12 cellular contexts compared by ENCODE assay signal in the genomic region with DNA sequence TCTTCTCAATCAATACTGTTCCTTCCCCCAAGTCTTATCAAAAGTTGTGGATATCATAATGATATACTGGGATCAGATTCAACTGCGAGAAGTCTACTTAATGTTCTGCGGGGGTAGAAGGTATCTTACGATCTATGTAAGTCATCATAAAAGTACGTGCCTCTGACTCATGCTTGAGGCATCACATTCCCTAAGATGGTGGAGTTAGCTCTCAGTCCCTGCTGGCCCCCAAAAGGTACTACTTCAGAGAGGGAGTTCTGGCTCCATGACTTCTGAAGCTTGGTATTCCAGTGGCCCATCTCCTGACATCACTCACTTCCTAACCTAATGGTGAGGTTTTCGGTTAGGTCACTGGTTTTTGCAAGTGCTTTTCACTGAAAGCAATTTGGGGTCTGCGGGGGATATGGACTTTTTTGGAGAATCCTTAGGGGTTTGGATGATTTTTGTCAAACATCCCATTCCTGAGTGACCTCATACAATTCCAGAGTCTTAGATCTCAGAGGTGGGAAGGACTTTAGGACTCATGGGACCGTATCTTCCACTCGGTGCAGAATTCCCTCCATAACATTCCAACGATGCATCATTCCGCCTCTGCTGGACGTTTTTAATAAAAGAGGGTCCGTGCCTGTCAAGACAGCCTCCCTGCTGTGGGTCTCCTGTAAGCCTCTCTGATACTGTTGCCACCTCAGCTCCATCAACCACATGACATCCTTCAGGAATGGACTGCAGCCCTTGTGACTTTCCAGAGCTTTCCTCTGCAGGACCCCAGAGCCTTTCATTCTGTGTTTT.
DNase-seq lines count a peak whose midpoint lies in the region; TF ChIP-seq lines count a peak whose summit lies in the region.
"Had no signal": no experiment of that assay in that cellular context is flagged by ENCODE, and none has a peak within 500 bp of the region (broad histone marks: within the 10 kb centered on the region; RNA-seq: fewer than 3 reads in every experiment).

No MANE protein-coding gene starts in this region.

- intact Hi-C loops in mammary epithelial cell (cut with micrococcal nuclease): no loop called here
- intact Hi-C loops in activated CD4-positive, alpha-beta memory T cell treated with anti-CD3 and anti-CD28 coated beads for 36 hours (cut with micrococcal nuclease): no loop called here

- dilution Hi-C loops in mammary epithelial cell (cut with HindIII; ENCODE audit: low sequenced_read_pairs): no loop called here

- no peaks in the 10 kb centered on the region for H3K36me3 ChIP-seq in mammary epithelial cell (ENCODE audit: insufficient read depth, low read length)

- peaks cover 15% of the 10 kb centered on the region for H3K9me3 ChIP-seq in mammary epithelial cell (replicated peaks; ENCODE audit: insufficient read depth, low read length)

- in situ Hi-C loops in mammary epithelial cell (cut with MboI; ENCODE audit: low sequenced_read_pairs in 2 of 2): no loop called here
- in situ Hi-C loops in GM13977 (cut with MboI; ENCODE audit: low pct_unique_long_range_greater_than_20kb, low sequenced_read_pairs, unreplicated experiment): no loop called here

- H3K4me3 Mint-ChIP-seq in activated CD4-positive, alpha-beta memory T cell treated with anti-CD3 and anti-CD28 coated beads for 36 hours: no peak overlapping the region
- H3K4me3 Mint-ChIP-seq: CD8-positive, alpha-beta memory T cell; neural crest cell had no signal

- no peak overlapping the region for H3K27ac Mint-ChIP-seq in activated CD4-positive, alpha-beta memory T cell treated with anti-CD3 and anti-CD28 coated beads for 36 hours
- H3K27ac Mint-ChIP-seq: CD8-positive, alpha-beta memory T cell had no signal

- no peak overlapping the region for H2AFZ ChIP-seq in mammary epithelial cell (ENCODE audit: low read depth, low read length)

- no peaks in the 10 kb centered on the region for H3K9me3 Mint-ChIP-seq in activated CD4-positive, alpha-beta memory T cell treated with anti-CD3 and anti-CD28 coated beads for 36 hours
- H3K9me3 Mint-ChIP-seq: CD8-positive, alpha-beta memory T cell; neural crest cell had no signal

- no peak overlapping the region for H3K4me2 ChIP-seq in mammary epithelial cell (ENCODE audit: insufficient read depth, low read depth, low read length)

- no peaks in the 10 kb centered on the region for H3K4me1 Mint-ChIP-seq in activated CD4-positive, alpha-beta memory T cell treated with anti-CD3 and anti-CD28 coated beads for 36 hours (ENCODE audit: low read depth)
- H3K4me1 Mint-ChIP-seq: CD8-positive, alpha-beta memory T cell had no signal

- H3K4me3 ChIP-seq in AG09309 (ENCODE audit: control insufficient read depth, low read depth, low read length) (no peak overlapping the region), mammary epithelial cell (replicated peaks in 1 of 3; ENCODE audit: insufficient read depth in 1 of 3, low read depth in 2 of 3, low read length in 3 of 3) (no peak overlapping the region)

- BruUV-seq in mammary epithelial cell (replicated peaks; lab: Mats Ljungman, UMichigan): no TSS peak

- POLR2A ChIA-PET in activated CD4-positive, alpha-beta memory T cell treated with anti-CD3 and anti-CD28 coated beads for 36 hours (lab: Charles Lee): no interaction called here
- POLR2A ChIA-PET in GM10248 (lab: Yijun Ruan, JAX): no interaction called here

- H3K36me3 Mint-ChIP-seq in activated CD4-positive, alpha-beta memory T cell treated with anti-CD3 and anti-CD28 coated beads for 36 hours: peaks cover 34% of the 10 kb centered on the region

- CTCF ChIA-PET in mammary epithelial cell (lab: Charles Lee; ENCODE audit: low non-redundant PET): no interaction called here
- CTCF ChIA-PET in activated CD4-positive, alpha-beta memory T cell treated with anti-CD3 and anti-CD28 coated beads for 36 hours (lab: Charles Lee): interaction anchor here (2.2 kb wide), 1 partner anchor 88 kb away, joined by 10 read pairs; no protein-coding TSS in a partner anchor
- CTCF ChIA-PET in GM10248 (lab: Yijun Ruan, JAX): interaction anchor here (1.2 to 2.3 kb wide), 2 partner anchors 88 to 210 kb away, joined by 3 to 6 read pairs; no protein-coding TSS in a partner anchor

- no peak overlapping the region for H3K9ac ChIP-seq in mammary epithelial cell (ENCODE audit: insufficient read depth, low read length)

- no peaks in the 10 kb centered on the region for H3K27me3 Mint-ChIP-seq in activated CD4-positive, alpha-beta memory T cell treated with anti-CD3 and anti-CD28 coated beads for 36 hours
- H3K27me3 Mint-ChIP-seq: CD8-positive, alpha-beta memory T cell had no signal

- no peak overlapping the region for H3K27ac ChIP-seq in mammary epithelial cell (ENCODE audit: insufficient read depth, low read depth, low read length)

- no peaks in the 10 kb centered on the region for H3K27me3 ChIP-seq in mammary epithelial cell (ENCODE audit: insufficient read depth, low read length)

- 62% methylated on average over 12 of the region's 12 CpGs for WGBS in mammary epithelial cell (ENCODE audit: low coverage, missing lambda C conversion rate)

- H3K4me1 ChIP-seq in mammary epithelial cell (ENCODE audit: insufficient read depth, low read length): no peaks in the 10 kb centered on the region

- no peak for TF ChIP-seq CTCF in AG09309 (IDR thresholded peaks at IDR 0.05; ENCODE audit: control insufficient read depth, insufficient read depth, low read depth, low read length, missing control alignments)
- no peak for TF ChIP-seq CTCF in mammary epithelial cell (conservative IDR thresholded peaks at IDR 0.05 in 1 of 2, IDR thresholded peaks at IDR 0.05 in 1 of 2; ENCODE audit: extremely low read depth in 1 of 2, insufficient read depth in 1 of 2, low read depth in 1 of 2, low read length in 2 of 2)
- no peak for TF ChIP-seq CTCF in GM10248 (IDR thresholded peaks at IDR 0.05; ENCODE audit: control extremely low read depth, extremely low read depth, low read depth, missing control alignments)
- no peak for TF ChIP-seq CTCF in GM13977 (IDR thresholded peaks at IDR 0.05; ENCODE audit: extremely low read depth, insufficient read depth, missing control alignments)

- DNase-seq in AG09309 (ENCODE audit: low read depth) (peak; percentile 1), HuH-7.5 (ENCODE audit: low spot score) (peak; percentile 45), mammary epithelial cell (peak; percentile 43), left kidney (ENCODE audit: low read depth, low spot score) (peak; percentile 15), GM10248 (ENCODE audit: extremely low spot score) (no peak), GM13977 (ENCODE audit: low spot score) (no peak), HCEC 1CT (no peak)
- no peak for DNase-seq in activated CD4-positive, alpha-beta memory T cell treated with anti-CD3 and anti-CD28 coated beads for 36 hours
- DNase-seq: CD8-positive, alpha-beta memory T cell; stimulated activated CD4-positive, alpha-beta T cell treated with anti-CD3 and anti-CD28 coated beads, Interleukin-1b, Interleukin-23, amount 100 ng/mL, for 48 hours; T-helper 2 cell had no signal

- H3K79me2 ChIP-seq in mammary epithelial cell (ENCODE audit: insufficient read depth, low read length): no peaks in the 10 kb centered on the region

- no peaks in the 10 kb centered on the region for H4K20me1 ChIP-seq in mammary epithelial cell (ENCODE audit: insufficient read depth, low read length)

Comparison
In these comparisons a context has a peak if more than half of its experiments do, and no peak if none do; other contexts are left out.
1. DNase-seq: peak in AG09309 (single experiment), HuH-7.5 (single experiment), mammary epithelial cell (single experiment) and left kidney (single experiment); none in activated CD4-positive, alpha-beta memory T cell treated with anti-CD3 and anti-CD28 coated beads for 36 hours (single experiment), GM10248 (single experiment), GM13977 (single experiment) and HCEC 1CT (single experiment).